19 cellular contexts compared by ENCODE assay signal in genomic region chr9:124369236-124369797, GRCh38.
"Had no signal": no experiment of that assay in that cellular context is flagged by ENCODE, and none has a peak within 500 bp of the region (broad histone marks: within the 10 kb centered on the region; RNA-seq: fewer than 3 reads in every experiment).

No MANE protein-coding gene starts in this region.

- H3K27me3 ChIP-seq: ascending aorta, brain microvascular endothelial cell, heart left ventricle, neural progenitor cell had no signal

- H3K9ac ChIP-seq: neural progenitor cell had no signal

- H3K4me3 ChIP-seq: ascending aorta, heart left ventricle, lung, neural progenitor cell had no signal

- H3K9me3 Mint-ChIP-seq: activated CD8-positive, alpha-beta T cell treated with anti-CD3 and anti-CD28 coated beads for 36 hours; activated naive CD4-positive, alpha-beta T cell treated with anti-CD3 and anti-CD28 coated beads, Interleukin-2, amount 50 U/mL, for 72 hours had no signal

- H3K4me1 ChIP-seq: ascending aorta had no signal

- H3K36me3 Mint-ChIP-seq: activated naive CD4-positive, alpha-beta T cell treated with anti-CD3 and anti-CD28 coated beads, Interleukin-2, amount 50 U/mL, for 72 hours had no signal

- DNase-seq: activated CD4-positive, alpha-beta T cell treated with anti-CD3 and anti-CD28 coated beads, Interleukin-2, amount 10 ng/mL, durations not matched to agents 7 days and 5 days; activated CD4-positive, CD25-positive, alpha-beta regulatory T cell treated with anti-CD3 and anti-CD28 coated beads, Interleukin-2, amount 50 U/mL, for 72 hours; activated CD8-positive, alpha-beta memory T cell treated with anti-CD3 and anti-CD28 coated beads, Interleukin-2, amount 10 ng/mL, durations not matched to agents 7 days and 5 days; activated CD8-positive, alpha-beta T cell treated with anti-CD3 and anti-CD28 coated beads for 36 hours; brain microvascular endothelial cell; central memory CD4-positive, alpha-beta T cell; heart left ventricle; naive thymus-derived CD4-positive, alpha-beta T cell; retina; stimulated activated CD4-positive, alpha-beta T cell treated with anti-CD3 and anti-CD28 coated beads, Interleukin-2, amount 100 ng/mL, for 48 hours; stimulated activated naive CD8-positive, alpha-beta T cell treated with anti-CD3 and anti-CD28 coated beads, Interleukin-15, Interleukin-2, amounts not matched to agents 100 U/mL and 50 U/mL, for 24 hours had no signal

- H3K27ac ChIP-seq: ascending aorta, brain microvascular endothelial cell, epithelial cell of prostate, heart left ventricle, neural progenitor cell, VCaP had no signal

- ATAC-seq: activated CD8-positive, alpha-beta memory T cell treated with anti-CD3 and anti-CD28 coated beads, Interleukin-2, amount 10 ng/mL, durations not matched to agents 7 days and 5 days; activated CD8-positive, alpha-beta T cell treated with anti-CD3 and anti-CD28 coated beads for 36 hours; activated naive CD4-positive, alpha-beta T cell treated with anti-CD3 and anti-CD28 coated beads, Interleukin-2, amount 50 U/mL, for 72 hours; naive thymus-derived CD4-positive, alpha-beta T cell; stimulated activated naive CD8-positive, alpha-beta T cell treated with anti-CD3 and anti-CD28 coated beads, Interleukin-15, Interleukin-2, amounts not matched to agents 100 U/mL and 50 U/mL, for 24 hours had no signal

- H3K27ac Mint-ChIP-seq: activated CD4-positive, alpha-beta T cell treated with anti-CD3 and anti-CD28 coated beads, Interleukin-2, amount 10 ng/mL, durations not matched to agents 7 days and 5 days; activated CD8-positive, alpha-beta memory T cell treated with anti-CD3 and anti-CD28 coated beads, Interleukin-2, amount 10 ng/mL, durations not matched to agents 7 days and 5 days; activated CD8-positive, alpha-beta T cell treated with anti-CD3 and anti-CD28 coated beads for 36 hours; neural progenitor cell had no signal

- H3K4me2 ChIP-seq: neural progenitor cell had no signal

- H3K4me1 Mint-ChIP-seq: activated CD8-positive, alpha-beta memory T cell treated with anti-CD3 and anti-CD28 coated beads, Interleukin-2, amount 10 ng/mL, durations not matched to agents 7 days and 5 days had no signal

- FAIRE-seq: colon, keratinocyte had no signal

- H3K4me3 Mint-ChIP-seq: activated CD4-positive, alpha-beta T cell treated with anti-CD3 and anti-CD28 coated beads, Interleukin-2, amount 10 ng/mL, durations not matched to agents 7 days and 5 days; activated CD8-positive, alpha-beta memory T cell treated with anti-CD3 and anti-CD28 coated beads, Interleukin-2, amount 10 ng/mL, durations not matched to agents 7 days and 5 days; activated CD8-positive, alpha-beta T cell treated with anti-CD3 and anti-CD28 coated beads for 36 hours; naive thymus-derived CD4-positive, alpha-beta T cell; neural progenitor cell had no signal

- H3K27me3 Mint-ChIP-seq: activated CD4-positive, alpha-beta T cell treated with anti-CD3 and anti-CD28 coated beads, Interleukin-2, amount 10 ng/mL, durations not matched to agents 7 days and 5 days; activated CD8-positive, alpha-beta memory T cell treated with anti-CD3 and anti-CD28 coated beads, Interleukin-2, amount 10 ng/mL, durations not matched to agents 7 days and 5 days; activated CD8-positive, alpha-beta T cell treated with anti-CD3 and anti-CD28 coated beads for 36 hours; naive thymus-derived CD4-positive, alpha-beta T cell had no signal

- H2AFZ ChIP-seq: neural progenitor cell had no signal

- H3K36me3 ChIP-seq: brain microvascular endothelial cell had no signal

- H3K9me3 ChIP-seq: ascending aorta had no signal
